9 cellular contexts compared by ENCODE assay signal in genomic region chr9:137453643-137454081, GRCh38. TPM values are rescaled to one million over a fixed set of nuclear protein-coding genes. Genes with fewer than 3 reads are reported as not detected.
DNase-seq lines count a peak whose midpoint lies in the region; TF ChIP-seq lines count a peak whose summit lies in the region.
"Had no signal": no experiment of that assay in that cellular context is flagged by ENCODE, and none has a peak within 500 bp of the region (broad histone marks: within the 10 kb centered on the region; RNA-seq: fewer than 3 reads in every experiment).

No MANE protein-coding gene starts in this region.

- no peak for TF ChIP-seq CTCF in esophagus muscularis mucosa (IDR thresholded peaks at IDR 0.05)
- no peak for TF ChIP-seq CTCF in suprapubic skin (IDR thresholded peaks at IDR 0.05)

- DNase-seq in DMS 273 (lab: John Stamatoyannopoulos, UW; ENCODE audit: unreplicated experiment) = peak; percentile 43
- no peak for DNase-seq in DMS 273 treated with DMSO at 0.1 percent for 48 hours (lab: John Stamatoyannopoulos, UW)
- peak; percentile 8 for DNase-seq in NCI-H1105 treated with DMSO at 0.1 percent for 48 hours (lab: John Stamatoyannopoulos, UW)
- DNase-seq in activated CD8-positive, alpha-beta memory T cell treated with anti-CD3 and anti-CD28 coated beads for 24 hours = peak; percentile 74
- DNase-seq in esophagus muscularis mucosa (ENCODE audit: extremely low spot score) = no peak
- DNase-seq in suprapubic skin (ENCODE audit: low spot score in 2 of 2) = peak in 1 of 2 donors; percentile 88
- DNase-seq in NCI-H2171 (lab: John Stamatoyannopoulos, UW) = no peak

- H3K9ac ChIP-seq in mucosa of rectum (ENCODE audit: low read depth in 1 of 2, low read length in 2 of 2) = peak overlapping the region in 1 of 2 donors; percentile 11

- H3K27ac ChIP-seq in esophagus muscularis mucosa (replicated peaks in 1 of 4) = no peak overlapping the region
- H3K27ac ChIP-seq in mucosa of rectum (ENCODE audit: low read depth in 2 of 2, low read length in 2 of 2) = no peak overlapping the region
- H3K27ac ChIP-seq in suprapubic skin = no peak overlapping the region
- H3K27ac ChIP-seq: 22Rv1 had no signal

- H3K27me3 ChIP-seq in esophagus muscularis mucosa (no peaks in the 10 kb centered on the region), mucosa of rectum (ENCODE audit: control insufficient read depth in 2 of 2, insufficient read depth in 2 of 2, low read length in 2 of 2) (no peaks in the 10 kb centered on the region), suprapubic skin (no peaks in the 10 kb centered on the region)

- WGBS in esophagus muscularis mucosa = 0% methylated on average over 2 of the region's 25 CpGs
- WGBS in suprapubic skin = 28% methylated on average over 21 of the region's 25 CpGs

- H3K4me3 ChIP-seq in esophagus muscularis mucosa (peak overlapping the region; percentile 48 to 56 (median 55)), mucosa of rectum (ENCODE audit: low read length in 2 of 2) (peak overlapping the region; percentile 41 to 52), suprapubic skin (peak overlapping the region; percentile 60)

- TF ChIP-seq EP300 in esophagus muscularis mucosa (IDR thresholded peaks at IDR 0.05) (no peak), suprapubic skin (IDR thresholded peaks at IDR 0.05) (no peak)

- TF ChIP-seq POLR2A in esophagus muscularis mucosa (IDR thresholded peaks at IDR 0.05; ENCODE audit: low read depth) = no peak
- no peak for TF ChIP-seq POLR2A in suprapubic skin (IDR thresholded peaks at IDR 0.05)

- H3K9me3 ChIP-seq in esophagus muscularis mucosa = no peaks in the 10 kb centered on the region
- H3K9me3 ChIP-seq in mucosa of rectum (ENCODE audit: control insufficient read depth in 2 of 2, low read length in 2 of 2) = no peaks in the 10 kb centered on the region
- no peaks in the 10 kb centered on the region for H3K9me3 ChIP-seq in suprapubic skin

- H3K36me3 ChIP-seq in esophagus muscularis mucosa (peaks cover 6 to 59% (median 54%) of the 10 kb centered on the region in 4 donors), mucosa of rectum (ENCODE audit: control insufficient read depth in 2 of 2, insufficient read depth in 2 of 2, low read length in 2 of 2) (peaks cover 0 to 11% of the 10 kb centered on the region in 2 donors), suprapubic skin (peaks cover 36% of the 10 kb centered on the region)

- H3K4me1 ChIP-seq in esophagus muscularis mucosa (peaks cover 23 to 52% (median 51%) of the 10 kb centered on the region in 4 donors), mucosa of rectum (ENCODE audit: control insufficient read depth in 2 of 2, insufficient read depth in 2 of 2, low read length in 2 of 2) (peaks cover 17% of the 10 kb centered on the region in 2 donors), suprapubic skin (peaks cover 43% of the 10 kb centered on the region)

- intact Hi-C loops in esophagus muscularis mucosa (cut with DNase I) = no loop called here

RNA-seq across cellular contexts. Expression of gene NSMF, which starts 5.5 kb away (rescaled TPM):
- total RNA-seq in esophagus muscularis mucosa (10 to 100 TPM; 41.9 to 71.0 (median 58.9) TPM), suprapubic skin (10 to 100 TPM; 36.1 to 48.1 (median 39.8) TPM)

RNA-seq across cellular contexts. Expression of gene ENTPD8, which starts 12.5 kb away (rescaled TPM):
- total RNA-seq in esophagus muscularis mucosa (not detected), suprapubic skin (not detected)

RNA-seq across cellular contexts. Expression of gene NOXA1, which starts 30.5 kb away (rescaled TPM):
- total RNA-seq in esophagus muscularis mucosa (1 to 10 TPM; 2.1 to 4.0 (median 3.0) TPM), suprapubic skin (1 to 10 TPM; 2.2 to 7.6 (median 4.0) TPM)

RNA-seq across cellular contexts. Expression of gene EXD3, which starts 30.7 kb away (rescaled TPM):
- total RNA-seq in esophagus muscularis mucosa (10 to 100 TPM in 3 of 4 donors, 1 to 10 TPM in 1; 8.3 to 22.3 (median 14.2) TPM), suprapubic skin (10 to 100 TPM in 3 of 4 donors, 1 to 10 TPM in 1; 7.3 to 54.0 (median 16.4) TPM)

Comparison
In these comparisons a context has a peak if more than half of its experiments do, and no peak if none do; other contexts are left out.
1. DNase-seq: peak in DMS 273 (single experiment), NCI-H1105 treated with DMSO at 0.1 percent for 48 hours (single experiment) and activated CD8-positive, alpha-beta memory T cell treated with anti-CD3 and anti-CD28 coated beads for 24 hours (single experiment); none in DMS 273 treated with DMSO at 0.1 percent for 48 hours (single experiment), esophagus muscularis mucosa (single experiment) and NCI-H2171 (single experiment).
2. Peak in every context shown above with its lines, with median percentiles within 50 percentile points of each other: H3K4me3 ChIP-seq.